ENCODE assay signal across 3 cellular contexts in genomic region chr6:76745388-76745787, GRCh38.
DNase-seq lines count a peak whose midpoint lies in the region; ATAC-seq, FAIRE-seq and TF ChIP-seq lines count a peak whose summit lies in the region.
"Not testable (repeated sequence)": the region's sequence is repeated elsewhere in the genome, so short reads cannot be mapped to it uniquely, and the experiment has no call there.

No MANE protein-coding gene starts in this region.

- peaks cover 41% of the 10 kb centered on the region for H3K9me3 Mint-ChIP-seq in WTC11

- DNase-seq in RCC 7860 (ENCODE audit: low spot score) = peak; percentile 1
- not testable (repeated sequence) for DNase-seq in WTC11 (ENCODE audit: low spot score); frontal cortex (ENCODE audit: low spot score in 2 of 2)

- peaks cover 23% of the 10 kb centered on the region for H3K36me3 Mint-ChIP-seq in WTC11

- ATAC-seq in WTC11 = not testable (repeated sequence)

- not testable (repeated sequence) for TF ChIP-seq CTCF in WTC11 (IDR thresholded peaks at IDR 0.05)

- POLR2A ChIA-PET in WTC11 (lab: Charles Lee) = not testable (repeated sequence)

- H3K27me3 Mint-ChIP-seq in WTC11 (ENCODE audit: low read depth) = not testable (repeated sequence)

- CTCF ChIA-PET in WTC11 (lab: Charles Lee) = not testable (repeated sequence)

- H3K27ac Mint-ChIP-seq in WTC11 = not testable (repeated sequence)

- not testable (repeated sequence) for H3K4me3 Mint-ChIP-seq in WTC11

- not testable (repeated sequence) for H3K4me1 Mint-ChIP-seq in WTC11

- FAIRE-seq in RCC 7860 (lab: Jason Lieb, UNC) = not testable (repeated sequence)
- peak; percentile 97 for FAIRE-seq in frontal cortex (lab: Jason Lieb, UNC)

TF ChIP-seq in WTC11, 78 proteins besides CTCF, POLR2A, EP300 and RAD21:
- peak; percentile 98 for TF ChIP-seq HMGA2 (CRISPR knock-in tag; IDR thresholded peaks at IDR 0.05)
